Comparison of ENCODE assay signal across 8 cellular contexts in genomic region chr7:149770728-149771127, GRCh38. TPM values are rescaled to one million over a fixed set of nuclear protein-coding genes. Genes with fewer than 3 reads are reported as not detected.
DNase-seq lines count a peak whose midpoint lies in the region; ATAC-seq and TF ChIP-seq lines count a peak whose summit lies in the region.

No MANE protein-coding gene starts in this region.

- 86% methylated on average over 3 of the region's 3 CpGs for WGBS in smooth muscle cell (ENCODE audit: low lambda C conversion rate)
- 75 to 93% methylated on average over 1 to 3 of the region's 3 CpGs for WGBS in testis, 2 donors

- no peaks in the 10 kb centered on the region for H3K9me3 Mint-ChIP-seq in activated T-cell treated with anti-CD3 and anti-CD28 coated beads, Interleukin-2, amount 50 U/mL, for 4 hours
- no peaks in the 10 kb centered on the region for H3K9me3 Mint-ChIP-seq in endothelial cell (ENCODE audit: unreplicated experiment)

- H3K4me1 Mint-ChIP-seq in activated T-cell treated with anti-CD3 and anti-CD28 coated beads, Interleukin-2, amount 50 U/mL, for 4 hours (ENCODE audit: low read depth), result peaks cover 7% of the 10 kb centered on the region
- H3K4me1 Mint-ChIP-seq in endothelial cell (ENCODE audit: unreplicated experiment), result peaks cover 37% of the 10 kb centered on the region

- H4K20me1 ChIP-seq in MM.1S (ENCODE audit: insufficient read depth, low read length) (peaks cover 5% of the 10 kb centered on the region), smooth muscle cell (ENCODE audit: low read depth) (peaks cover 8% of the 10 kb centered on the region)

- H3K9ac ChIP-seq in MM.1S (ENCODE audit: low read length), result no peak overlapping the region
- no peak overlapping the region for H3K9ac ChIP-seq in smooth muscle cell (ENCODE audit: low read depth)

- peak overlapping the region; percentile 50; the same call in 1 of the 2 replicates for H3K4me2 ChIP-seq in MM.1S (ENCODE audit: low read depth, low read length)
- peak overlapping the region; percentile 92 for H3K4me2 ChIP-seq in smooth muscle cell

- H3K27me3 Mint-ChIP-seq in activated T-cell treated with anti-CD3 and anti-CD28 coated beads, Interleukin-2, amount 50 U/mL, for 4 hours (ENCODE audit: low read depth), result peaks cover 1% of the 10 kb centered on the region
- peaks cover 42% of the 10 kb centered on the region for H3K27me3 Mint-ChIP-seq in endothelial cell (ENCODE audit: unreplicated experiment)

- peaks cover 25% of the 10 kb centered on the region for H3K27me3 ChIP-seq in MM.1S (replicated peaks; ENCODE audit: insufficient read depth, low read length)
- peaks cover 40% of the 10 kb centered on the region for H3K27me3 ChIP-seq in smooth muscle cell (ENCODE audit: low read depth)
- H3K27me3 ChIP-seq in left lung, result no peaks in the 10 kb centered on the region
- no peaks in the 10 kb centered on the region for H3K27me3 ChIP-seq in testis

- H3K27ac ChIP-seq in MM.1S (ENCODE audit: low read length), result no peak overlapping the region
- H3K27ac ChIP-seq in smooth muscle cell (ENCODE audit: low read depth), result no peak overlapping the region
- H3K27ac ChIP-seq in left lung, result peak overlapping the region in 1 of 2 donors; percentile 77
- no peak overlapping the region for H3K27ac ChIP-seq in testis

- H3K4me3 Mint-ChIP-seq in activated T-cell treated with anti-CD3 and anti-CD28 coated beads, Interleukin-2, amount 50 U/mL, for 4 hours, result peak overlapping the region; percentile 70
- peak overlapping the region; percentile 84 for H3K4me3 Mint-ChIP-seq in endothelial cell (ENCODE audit: unreplicated experiment)

- no peak for ATAC-seq in activated T-cell treated with anti-CD3 and anti-CD28 coated beads, Interleukin-2, amount 50 U/mL, for 4 hours
- no peak for ATAC-seq in left lung

- intact Hi-C loops in left lung (cut with DNase I) (no loop called here), testis (cut with DNase I; ENCODE audit: low total_unique reads) (no loop called here)

- H2AFZ ChIP-seq in MM.1S (ENCODE audit: low read length) (no peak overlapping the region), smooth muscle cell (ENCODE audit: low read depth) (no peak overlapping the region)

- no peak overlapping the region for H3K4me3 ChIP-seq in MM.1S (ENCODE audit: low read length)
- H3K4me3 ChIP-seq in smooth muscle cell, result no peak overlapping the region
- H3K4me3 ChIP-seq in left lung, result peak overlapping the region in 1 of 2 donors; percentile 74
- H3K4me3 ChIP-seq in testis, result no peak overlapping the region

- TF ChIP-seq POLR2A in testis (IDR thresholded peaks at IDR 0.05), result no peak

- TF ChIP-seq CTCF in MM.1S (IDR thresholded peaks at IDR 0.05; ENCODE audit: low read length), result no peak
- TF ChIP-seq CTCF in endothelial cell (IDR thresholded peaks at IDR 0.05; ENCODE audit: unreplicated experiment), result no peak
- TF ChIP-seq CTCF in smooth muscle cell (IDR thresholded peaks at IDR 0.05; ENCODE audit: borderline replicate concordance, insufficient read depth, poor library complexity, severe bottlenecking), result no peak
- TF ChIP-seq CTCF in left lung (IDR thresholded peaks at IDR 0.05), result no peak
- no peak for TF ChIP-seq CTCF in testis (IDR thresholded peaks at IDR 0.05)

- H3K79me2 ChIP-seq in MM.1S (ENCODE audit: low read length), result no peaks in the 10 kb centered on the region
- H3K79me2 ChIP-seq in smooth muscle cell (ENCODE audit: low read depth), result no peaks in the 10 kb centered on the region

- H3K36me3 ChIP-seq in MM.1S (replicated peaks; ENCODE audit: insufficient read depth, low read length), result no peaks in the 10 kb centered on the region
- no peaks in the 10 kb centered on the region for H3K36me3 ChIP-seq in smooth muscle cell (ENCODE audit: low read depth)
- H3K36me3 ChIP-seq in left lung, result peaks cover 0 to 48% of the 10 kb centered on the region in 2 donors
- H3K36me3 ChIP-seq in testis (ENCODE audit: low read depth, missing control alignments), result no peaks in the 10 kb centered on the region

- H3K4me1 ChIP-seq in MM.1S (ENCODE audit: low read length) (no peaks in the 10 kb centered on the region), smooth muscle cell (ENCODE audit: low read depth) (peaks cover 10% of the 10 kb centered on the region), left lung (peaks cover 0 to 33% of the 10 kb centered on the region in 2 donors), testis (peaks cover 9% of the 10 kb centered on the region)

- no peak overlapping the region for H3K27ac Mint-ChIP-seq in endothelial cell (ENCODE audit: unreplicated experiment)

- H3K36me3 Mint-ChIP-seq in activated T-cell treated with anti-CD3 and anti-CD28 coated beads, Interleukin-2, amount 50 U/mL, for 4 hours (ENCODE audit: insufficient read depth), result peaks cover 5% of the 10 kb centered on the region
- H3K36me3 Mint-ChIP-seq in endothelial cell (ENCODE audit: low read depth, unreplicated experiment), result peaks cover 43% of the 10 kb centered on the region

- DNase-seq in activated T-cell treated with anti-CD3 and anti-CD28 coated beads, Interleukin-2, amount 50 U/mL, for 4 hours, result no peak
- DNase-seq in activated T-cell treated with anti-CD3 and anti-CD28 coated beads, Interleukin-2, amount 50 U/mL, for 48 hours, result no peak
- DNase-seq in MM.1S (no peak), endothelial cell (ENCODE audit: low spot score) (no peak), smooth muscle cell (lab: John Stamatoyannopoulos, UW; ENCODE audit: unreplicated experiment) (no peak), left lung (no peak), mesenteric fat pad (ENCODE audit: low spot score) (no peak), testis (no peak)

- no peaks in the 10 kb centered on the region for H3K9me2 ChIP-seq in MM.1S (replicated peaks; ENCODE audit: insufficient read depth, low read length)

- H3K9me3 ChIP-seq in MM.1S (replicated peaks; ENCODE audit: insufficient read depth, low read length) (no peaks in the 10 kb centered on the region), smooth muscle cell (replicated peaks; ENCODE audit: low read depth) (no peaks in the 10 kb centered on the region), left lung (no peaks in the 10 kb centered on the region), testis (no peaks in the 10 kb centered on the region)

- H3F3A ChIP-seq in MM.1S (ENCODE audit: insufficient read depth, low read length) (no peaks in the 10 kb centered on the region), smooth muscle cell (ENCODE audit: low read depth) (no peaks in the 10 kb centered on the region)

RNA-seq across cellular contexts. Expression of gene ZNF467, which starts 2.7 kb away (rescaled TPM):
- total RNA-seq in activated T-cell treated with anti-CD3 and anti-CD28 coated beads, Interleukin-2, amount 50 U/mL, for 4 hours, result under 1 TPM; 0.08 to 0.18 (median 0.16) TPM
- total RNA-seq in endothelial cell (ENCODE audit: unreplicated experiment) (64.2 TPM), smooth muscle cell (0.58 and 2.0 TPM in 2 replicates), left lung (10 to 100 TPM; 20.8 to 36.9 TPM), mesenteric fat pad (11.5 TPM), testis (1 to 10 TPM; 2.4 to 3.3 TPM)
- polyA plus RNA-seq in smooth muscle cell (6.8 and 8.2 TPM in 2 replicates), testis (ENCODE audit: insufficient read depth, low read depth, low replicate concordance) (2.9 TPM)
